In genomic region chr3:176193032-176193698, GRCh38 we compare ENCODE assay signal across 1 cellular context.
TF ChIP-seq lines count a peak whose summit lies in the region.

No MANE protein-coding gene starts in this region.

TF ChIP-seq in WTC11, 78 proteins besides CTCF, POLR2A, EP300 and RAD21 (continued from another document):
- no peak for TF ChIP-seq NR3C1 (CRISPR knock-in tag; conservative IDR thresholded peaks at IDR 0.05; ENCODE audit: low read depth)
- TF ChIP-seq, protein P1, sequence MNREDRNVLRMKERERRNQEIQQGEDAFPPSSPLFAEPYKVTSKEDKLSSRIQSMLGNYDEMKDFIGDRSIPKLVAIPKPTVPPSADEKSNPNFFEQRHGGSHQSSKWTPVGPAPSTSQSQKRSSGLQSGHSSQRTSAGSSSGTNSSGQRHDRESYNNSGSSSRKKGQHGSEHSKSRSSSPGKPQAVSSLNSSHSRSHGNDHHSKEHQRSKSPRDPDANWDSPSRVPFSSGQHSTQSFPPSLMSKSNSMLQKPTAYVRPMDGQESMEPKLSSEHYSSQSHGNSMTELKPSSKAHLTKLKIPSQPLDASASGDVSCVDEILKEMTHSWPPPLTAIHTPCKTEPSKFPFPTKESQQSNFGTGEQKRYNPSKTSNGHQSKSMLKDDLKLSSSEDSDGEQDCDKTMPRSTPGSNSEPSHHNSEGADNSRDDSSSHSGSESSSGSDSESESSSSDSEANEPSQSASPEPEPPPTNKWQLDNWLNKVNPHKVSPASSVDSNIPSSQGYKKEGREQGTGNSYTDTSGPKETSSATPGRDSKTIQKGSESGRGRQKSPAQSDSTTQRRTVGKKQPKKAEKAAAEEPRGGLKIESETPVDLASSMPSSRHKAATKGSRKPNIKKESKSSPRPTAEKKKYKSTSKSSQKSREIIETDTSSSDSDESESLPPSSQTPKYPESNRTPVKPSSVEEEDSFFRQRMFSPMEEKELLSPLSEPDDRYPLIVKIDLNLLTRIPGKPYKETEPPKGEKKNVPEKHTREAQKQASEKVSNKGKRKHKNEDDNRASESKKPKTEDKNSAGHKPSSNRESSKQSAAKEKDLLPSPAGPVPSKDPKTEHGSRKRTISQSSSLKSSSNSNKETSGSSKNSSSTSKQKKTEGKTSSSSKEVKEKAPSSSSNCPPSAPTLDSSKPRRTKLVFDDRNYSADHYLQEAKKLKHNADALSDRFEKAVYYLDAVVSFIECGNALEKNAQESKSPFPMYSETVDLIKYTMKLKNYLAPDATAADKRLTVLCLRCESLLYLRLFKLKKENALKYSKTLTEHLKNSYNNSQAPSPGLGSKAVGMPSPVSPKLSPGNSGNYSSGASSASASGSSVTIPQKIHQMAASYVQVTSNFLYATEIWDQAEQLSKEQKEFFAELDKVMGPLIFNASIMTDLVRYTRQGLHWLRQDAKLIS (CRISPR knock-in tag; IDR thresholded peaks at IDR 0.05; ENCODE audit: borderline replicate concordance): no peak
